ENCODE assay signal across 8 cellular contexts in genomic region chr1:93437976-93438605, GRCh38. TPM values are rescaled to one million over a fixed set of nuclear protein-coding genes. Genes with fewer than 3 reads are reported as not detected.
DNase-seq lines count a peak whose midpoint lies in the region; ATAC-seq lines count a peak whose summit lies in the region.

No MANE protein-coding gene starts in this region.

- no peaks in the 10 kb centered on the region for H3K9me3 Mint-ChIP-seq in activated CD4-positive, alpha-beta T cell treated with anti-CD3 and anti-CD28 coated beads, Interleukin-2, amount 10 ng/mL, durations not matched to agents 7 days and 5 days

- H3K4me2 ChIP-seq in neuronal stem cell (ENCODE audit: insufficient read depth, low read length, poor library complexity, severe bottlenecking): no peak overlapping the region

- CTCF ChIA-PET in activated CD4-positive, alpha-beta T cell treated with anti-CD3 and anti-CD28 coated beads, Interleukin-2, amount 10 ng/mL, durations not matched to agents 7 days and 5 days (lab: Charles Lee): interaction anchor here (0.7 kb wide), 1 partner anchor 8 kb away, joined by 4 read pairs; no protein-coding TSS in a partner anchor

- no peak overlapping the region for H3K9ac ChIP-seq in neuronal stem cell (ENCODE audit: low read depth, low read length, poor library complexity)

- no peak overlapping the region for H3K18ac ChIP-seq in neuronal stem cell (ENCODE audit: low read length)

- H3K23ac ChIP-seq in neuronal stem cell (ENCODE audit: low read depth, low read length, poor library complexity): no peak overlapping the region

- no peaks in the 10 kb centered on the region for H3K79me1 ChIP-seq in neuronal stem cell (ENCODE audit: low read depth, low read length)

- H3K36me3 ChIP-seq in neuronal stem cell (replicated peaks in 1 of 2; ENCODE audit: control insufficient read depth in 2 of 2, insufficient read depth in 2 of 2, low read length in 2 of 2): no peaks in the 10 kb centered on the region

- no peak overlapping the region for H2BK120ac ChIP-seq in neuronal stem cell (ENCODE audit: low read depth, low read length)

- H3K27ac ChIP-seq in neuronal stem cell (replicated peaks; ENCODE audit: low read length): no peak overlapping the region

- H3K27me3 Mint-ChIP-seq in activated CD4-positive, alpha-beta T cell treated with anti-CD3 and anti-CD28 coated beads, Interleukin-2, amount 10 ng/mL, durations not matched to agents 7 days and 5 days: peaks cover 23% of the 10 kb centered on the region

- no peak overlapping the region for H2BK12ac ChIP-seq in neuronal stem cell (ENCODE audit: low read length)

- no peaks in the 10 kb centered on the region for H3K27me3 ChIP-seq in neuronal stem cell (ENCODE audit: control insufficient read depth in 3 of 3, insufficient read depth in 3 of 3, low read depth in 1 of 3, low read length in 3 of 3)

- no peaks in the 10 kb centered on the region for H3K4me1 Mint-ChIP-seq in activated CD4-positive, alpha-beta T cell treated with anti-CD3 and anti-CD28 coated beads, Interleukin-2, amount 10 ng/mL, durations not matched to agents 7 days and 5 days

- no peak overlapping the region for H3K14ac ChIP-seq in neuronal stem cell (ENCODE audit: low read length)

- H4K8ac ChIP-seq in neuronal stem cell (ENCODE audit: low read depth, low read length): no peak overlapping the region

- POLR2A ChIA-PET in activated CD4-positive, alpha-beta T cell treated with anti-CD3 and anti-CD28 coated beads, Interleukin-2, amount 10 ng/mL, durations not matched to agents 7 days and 5 days (lab: Charles Lee): no interaction called here

- H3K4me3 Mint-ChIP-seq in activated CD4-positive, alpha-beta T cell treated with anti-CD3 and anti-CD28 coated beads, Interleukin-2, amount 10 ng/mL, durations not matched to agents 7 days and 5 days: no peak overlapping the region

- H2BK15ac ChIP-seq in neuronal stem cell (ENCODE audit: low read length): no peak overlapping the region

- no peak overlapping the region for H2AFZ ChIP-seq in neuronal stem cell (ENCODE audit: low read length)

- H3K4me1 ChIP-seq in neuronal stem cell (ENCODE audit: control insufficient read depth in 2 of 2, insufficient read depth in 1 of 2, low read depth in 1 of 2, low read length in 2 of 2): no peaks in the 10 kb centered on the region

- WGBS in neuronal stem cell (ENCODE audit: extremely low coverage in 2 of 2, insufficient read length in 2 of 2, insufficient replicate concordance in 1 of 2), 2 donors: no CpG with 5 or more reads among the region's 4 CpGs

- ATAC-seq in esophagus mucosa (peak; percentile 51), GM19463 (IDR thresholded peaks at IDR 0.05; ENCODE audit: unreplicated experiment) (no peak), HG03565 (IDR thresholded peaks at IDR 0.05; ENCODE audit: unreplicated experiment) (no peak)

- H3K4me3 ChIP-seq in neuronal stem cell (ENCODE audit: low read length in 2 of 2): no peak overlapping the region

- H3K4ac ChIP-seq in neuronal stem cell (ENCODE audit: low read length): no peak overlapping the region

- H4K91ac ChIP-seq in neuronal stem cell (ENCODE audit: low read depth, low read length, poor library complexity): no peak overlapping the region

- no peak overlapping the region for H2AK5ac ChIP-seq in neuronal stem cell (ENCODE audit: low read depth, low read length)

- H3K9me3 ChIP-seq in neuronal stem cell (replicated peaks in 1 of 2; ENCODE audit: control insufficient read depth in 2 of 2, insufficient read depth in 1 of 2, low read depth in 1 of 2, low read length in 2 of 2): peaks cover 2 to 16% of the 10 kb centered on the region in 2 donors

- H3K27ac Mint-ChIP-seq in activated CD4-positive, alpha-beta T cell treated with anti-CD3 and anti-CD28 coated beads, Interleukin-2, amount 10 ng/mL, durations not matched to agents 7 days and 5 days: no peak overlapping the region

- DNase-seq in EL (peak; percentile 58), LoVo (ENCODE audit: low spot score) (peak; percentile 69), RPMI8226 (peak; percentile 38), neuronal stem cell (ENCODE audit: low spot score) (peak; percentile 11)
- no peak for DNase-seq in activated CD4-positive, alpha-beta T cell treated with anti-CD3 and anti-CD28 coated beads, Interleukin-2, amount 10 ng/mL, durations not matched to agents 7 days and 5 days

- H3K36me3 Mint-ChIP-seq in activated CD4-positive, alpha-beta T cell treated with anti-CD3 and anti-CD28 coated beads, Interleukin-2, amount 10 ng/mL, durations not matched to agents 7 days and 5 days (ENCODE audit: low read depth): no peaks in the 10 kb centered on the region

- H2BK5ac ChIP-seq in neuronal stem cell (ENCODE audit: low read length): no peak overlapping the region

RNA-seq across cellular contexts. Expression of gene FNBP1L, which starts 9.8 kb away (rescaled TPM):
- 8.5 TPM for total RNA-seq in esophagus mucosa
- 58.8 TPM for polyA plus RNA-seq in neuronal stem cell (2013, experiment 1 of 2)
- 59.7 TPM for polyA plus RNA-seq in neuronal stem cell (2013, experiment 2 of 2)
- total RNA-seq in activated CD4-positive, alpha-beta T cell treated with anti-CD3 and anti-CD28 coated beads, Interleukin-2, amount 10 ng/mL, durations not matched to agents 7 days and 5 days: under 1 TPM; 0.40 to 0.58 TPM
